In the genomic region with DNA sequence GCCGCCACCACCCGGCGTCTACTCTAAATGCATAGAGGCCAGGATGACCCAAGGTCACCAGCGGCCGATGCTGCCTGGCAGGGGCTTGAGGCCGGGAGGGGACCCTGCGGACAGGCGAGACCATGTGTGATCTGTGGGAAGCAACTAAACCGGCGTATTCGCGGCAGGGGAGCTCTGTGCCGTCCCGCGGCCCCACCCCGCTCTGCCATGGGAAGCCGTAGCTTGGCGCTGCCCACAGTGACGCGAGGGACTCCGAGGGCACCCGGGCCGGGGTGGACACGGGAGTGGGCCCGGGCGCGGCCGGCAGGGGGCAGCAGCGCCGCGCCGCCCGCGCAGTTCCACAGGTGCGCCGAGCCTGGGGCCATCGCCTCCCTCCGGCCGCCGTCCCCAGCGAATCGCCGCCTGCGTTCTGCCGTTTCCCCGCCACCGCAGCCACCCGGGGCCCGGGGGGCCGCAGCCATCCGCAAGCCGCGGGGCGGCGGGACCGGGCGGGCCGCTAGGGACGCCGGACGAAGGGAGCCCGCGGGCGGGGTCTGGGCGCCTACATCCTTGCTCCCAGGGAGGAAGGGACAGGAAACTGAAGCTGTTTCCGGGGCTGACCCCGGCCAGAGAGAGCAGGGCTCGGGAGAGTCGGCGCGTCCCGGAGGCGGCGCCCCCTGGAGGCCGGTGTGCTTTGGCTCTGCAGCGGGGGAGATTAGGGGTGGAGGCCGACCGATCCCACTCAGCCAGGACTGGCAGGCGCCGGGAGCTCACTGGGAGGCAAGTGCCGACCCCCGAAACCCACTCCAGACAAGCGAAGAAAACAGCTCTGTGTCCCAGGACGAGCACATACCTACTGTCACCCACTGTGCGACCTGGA, we compare ENCODE assay signal across 8 cellular contexts. TPM values are rescaled to one million over a fixed set of nuclear protein-coding genes. Genes with fewer than 3 reads are reported as not detected.
DNase-seq lines count a peak whose midpoint lies in the region; ATAC-seq and TF ChIP-seq lines count a peak whose summit lies in the region.

No MANE protein-coding gene starts in this region.

- H4K20me1 ChIP-seq in OCI-LY7 (ENCODE audit: insufficient read depth, low read length) (no peaks in the 10 kb centered on the region), fibroblast of lung (ENCODE audit: control insufficient read depth, extremely low read depth, insufficient read depth, low read length) (no peaks in the 10 kb centered on the region)

- H3K9me3 Mint-ChIP-seq in natural killer cell = no peaks in the 10 kb centered on the region
- H3K9me3 Mint-ChIP-seq in stimulated activated naive B cell treated with anti-CD40 and anti-IgM and Interleukin-4, amounts not matched to agents 10 μg/mL and 1 μg/mL and 100 μg/mL, for 72 hours = no peaks in the 10 kb centered on the region

- no peaks in the 10 kb centered on the region for H3K9me2 ChIP-seq in OCI-LY7 (ENCODE audit: insufficient read depth, low read length)

- H3K4me3 ChIP-seq in OCI-LY7 (ENCODE audit: low read depth, low read length, poor library complexity, severe bottlenecking) (peak overlapping the region; percentile 72), fibroblast of lung (replicated peaks in 1 of 4; ENCODE audit: control extremely low read depth in 1 of 4, insufficient read depth in 1 of 4, low read depth in 3 of 4, low read length in 4 of 4) (peak overlapping the region; percentile 57 to 72 (median 62))

- H3K27ac Mint-ChIP-seq in natural killer cell = peak overlapping the region; percentile 71 to 88
- H3K27ac Mint-ChIP-seq in stimulated activated naive B cell treated with anti-CD40 and anti-IgM and Interleukin-4, amounts not matched to agents 10 μg/mL and 1 μg/mL and 100 μg/mL, for 72 hours = peak overlapping the region; percentile 87

- no peaks in the 10 kb centered on the region for H3K27me3 ChIP-seq in fibroblast of lung (ENCODE audit: control insufficient read depth, insufficient read depth, low read length)

- H3K79me2 ChIP-seq in OCI-LY7 (ENCODE audit: insufficient read depth, low read depth, low read length) (no peaks in the 10 kb centered on the region), fibroblast of lung (ENCODE audit: control insufficient read depth, insufficient read depth, low read length) (no peaks in the 10 kb centered on the region)

- peak overlapping the region; percentile 68 for H3K9ac ChIP-seq in fibroblast of lung (ENCODE audit: insufficient read depth, low read length)

- H3K27ac ChIP-seq in OCI-LY7 (ENCODE audit: low read depth, low read length, poor library complexity, severe bottlenecking) = peak overlapping the region; percentile 46
- H3K27ac ChIP-seq in fibroblast of lung (ENCODE audit: insufficient read depth, low read length) = peak overlapping the region; percentile 81

- H3K36me3 ChIP-seq in OCI-LY7 (ENCODE audit: insufficient read depth, low read length) (no peaks in the 10 kb centered on the region), fibroblast of lung (ENCODE audit: control insufficient read depth, insufficient read depth, low read length) (no peaks in the 10 kb centered on the region)

- peaks cover 0 to 5% of the 10 kb centered on the region in 2 donors for H3K27me3 Mint-ChIP-seq in natural killer cell (ENCODE audit: low read depth in 2 of 2)
- no peaks in the 10 kb centered on the region for H3K27me3 Mint-ChIP-seq in stimulated activated naive B cell treated with anti-CD40 and anti-IgM and Interleukin-4, amounts not matched to agents 10 μg/mL and 1 μg/mL and 100 μg/mL, for 72 hours

- CTCF ChIA-PET in OCI-LY7 (lab: Charles Lee; ENCODE audit: unreplicated experiment) = interaction anchor here (0.8 to 3.0 kb wide), 7 partner anchors 12 to 330 kb away, joined by 3 to 26 read pairs (median 5); no protein-coding TSS in a partner anchor

- H3K36me3 Mint-ChIP-seq in natural killer cell = no peaks in the 10 kb centered on the region
- no peaks in the 10 kb centered on the region for H3K36me3 Mint-ChIP-seq in stimulated activated naive B cell treated with anti-CD40 and anti-IgM and Interleukin-4, amounts not matched to agents 10 μg/mL and 1 μg/mL and 100 μg/mL, for 72 hours

- peak; percentile 42 for DNase-seq in DMS79 (lab: John Stamatoyannopoulos, UW)
- DNase-seq in HuH-7 (ENCODE audit: low spot score) = peak; percentile 97
- DNase-seq in OCI-LY7 (ENCODE audit: low spot score) = peak; percentile 92
- DNase-seq in activated T-helper 1 cell treated with Interleukin-2 at 50 U/mL for 16 hours (ENCODE audit: low read depth) = peak; percentile 64
- DNase-seq in fibroblast of lung (ENCODE audit: low read depth in 2 of 2) = peak; percentile 86 to 87
- peak; percentile 68 for DNase-seq in natural killer cell
- DNase-seq in stimulated activated naive B cell treated with anti-CD40 and anti-IgM and Interleukin-4, amounts not matched to agents 10 μg/mL and 1 μg/mL and 100 μg/mL, for 72 hours = peak; percentile 85

- intact Hi-C loops in OCI-LY7 (cut with micrococcal nuclease; ENCODE audit: unreplicated experiment) = loop anchor here (1.0 to 5.0 kb wide), 7 partner anchors 17 to 330 kb away; a partner anchor contains a TSS
- intact Hi-C loops in natural killer cell (cut with micrococcal nuclease) = loop anchor here (2.0 kb wide), 1 partner anchor 97 kb away; no protein-coding TSS in a partner anchor

- peak overlapping the region; percentile 88 for H3K4me3 Mint-ChIP-seq in natural killer cell
- peak overlapping the region; percentile 88 to 90 for H3K4me3 Mint-ChIP-seq in stimulated activated naive B cell treated with anti-CD40 and anti-IgM and Interleukin-4, amounts not matched to agents 10 μg/mL and 1 μg/mL and 100 μg/mL, for 72 hours

- ATAC-seq in GM21528 (IDR thresholded peaks at IDR 0.05; ENCODE audit: low FRiP score, unreplicated experiment) (peak; percentile 84), natural killer cell (peak; percentile 92 to 96 (median 92))
- peak; percentile 95 for ATAC-seq in stimulated activated naive B cell treated with anti-CD40 and anti-IgM and Interleukin-4, amounts not matched to agents 10 μg/mL and 1 μg/mL and 100 μg/mL, for 72 hours (replicated peaks)

- peaks cover 11% of the 10 kb centered on the region for H3K4me1 ChIP-seq in OCI-LY7 (ENCODE audit: insufficient read depth, low read length, poor library complexity, severe bottlenecking)
- H3K4me1 ChIP-seq in fibroblast of lung (ENCODE audit: control insufficient read depth, extremely low read depth, insufficient read depth, low read length) = no peaks in the 10 kb centered on the region

- no TSS peak for BruUV-seq in OCI-LY7 (replicated peaks; lab: Mats Ljungman, UMichigan)

- H2AFZ ChIP-seq in OCI-LY7 (ENCODE audit: low read length) (peak overlapping the region; percentile 98), fibroblast of lung (ENCODE audit: low read length) (peak overlapping the region; percentile 98)

- peak; percentile 90 for TF ChIP-seq CTCF in OCI-LY7 (conservative IDR thresholded peaks at IDR 0.05; ENCODE audit: low read length)
- TF ChIP-seq CTCF in fibroblast of lung (conservative IDR thresholded peaks at IDR 0.05 in 1 of 2, IDR thresholded peaks at IDR 0.05 in 1 of 2; ENCODE audit: low read depth in 1 of 2, low read length in 2 of 2) = peak; percentile 65 to 82
- TF ChIP-seq CTCF in natural killer cell (IDR thresholded peaks at IDR 0.05) = peak; percentile 96

- POLR2A ChIA-PET in OCI-LY7 (lab: Charles Lee) = interaction anchor here (0.8 to 3.4 kb wide), 6 partner anchors 11 to 330 kb away, joined by 3 to 19 read pairs (median 3); a partner anchor contains a TSS

- peaks cover 5 to 6% of the 10 kb centered on the region in 2 donors for H3K4me1 Mint-ChIP-seq in natural killer cell
- H3K4me1 Mint-ChIP-seq in stimulated activated naive B cell treated with anti-CD40 and anti-IgM and Interleukin-4, amounts not matched to agents 10 μg/mL and 1 μg/mL and 100 μg/mL, for 72 hours = peaks cover 4 to 12% of the 10 kb centered on the region in 2 donors

- peak overlapping the region; percentile 68 for H3K4me2 ChIP-seq in OCI-LY7 (ENCODE audit: low read length)
- peak overlapping the region; percentile 75 for H3K4me2 ChIP-seq in fibroblast of lung (ENCODE audit: extremely low read depth, insufficient read depth, low read length)

- H3K9me3 ChIP-seq in OCI-LY7 (ENCODE audit: low read length) (no peaks in the 10 kb centered on the region), fibroblast of lung (ENCODE audit: control insufficient read depth, insufficient read depth, low read depth, low read length) (no peaks in the 10 kb centered on the region)

RNA-seq across cellular contexts. Expression of a gene that starts 12.5 kb away (rescaled TPM):
- 77.3 and 84.6 TPM in 2 replicates for total RNA-seq in OCI-LY7 (2014; rRNA removed; shearing (Covaris generic))
- total RNA-seq in OCI-LY7 (2022) (60.3 and 77.4 TPM in 2 replicates), fibroblast of lung (16.2 and 17.7 TPM in 2 replicates), natural killer cell (10 to 100 TPM; 12.0 to 16.5 (median 13.5) TPM)
- polyA plus RNA-seq in fibroblast of lung = 19.7 and 20.9 TPM in 2 replicates
- polyA plus RNA-seq in fibroblast of lung (2012) = 19.2 and 20.5 TPM in 2 replicates
- polyA minus RNA-seq in fibroblast of lung (ENCODE audit: low replicate concordance) = 16.9 and 19.3 TPM in 2 replicates

RNA-seq across cellular contexts. Expression of a gene that starts 47.7 kb away (rescaled TPM):
- total RNA-seq in OCI-LY7 (2014; rRNA removed; shearing (Covaris generic)) = 16.5 and 19.6 TPM in 2 replicates
- 42.8 and 49.5 TPM in 2 replicates for total RNA-seq in OCI-LY7 (2022)
- total RNA-seq in fibroblast of lung = 21.8 and 32.0 TPM in 2 replicates
- 8.6 and 16.3 TPM in 2 replicates for polyA plus RNA-seq in fibroblast of lung
- polyA plus RNA-seq in fibroblast of lung (2012) = 8.3 and 13.3 TPM in 2 replicates
- 11.9 and 12.1 TPM in 2 replicates for polyA minus RNA-seq in fibroblast of lung (ENCODE audit: low replicate concordance)
- 100 to 1,000 TPM; 117 to 148 (median 130) TPM for total RNA-seq in natural killer cell

RNA-seq across cellular contexts. Expression of a gene that starts 50.4 kb away (rescaled TPM):
- 0.32 and 0.33 TPM in 2 replicates for total RNA-seq in OCI-LY7 (2014; rRNA removed; shearing (Covaris generic))
- 0.09 and 0.15 TPM in 2 replicates for total RNA-seq in OCI-LY7 (2022)
- under 0.01 TPM in 1 of 2 replicates, not detected in the other for total RNA-seq in fibroblast of lung
- 0.05 and 0.10 TPM in 2 replicates for polyA plus RNA-seq in fibroblast of lung
- 0.10 and 0.20 TPM in 2 replicates for polyA plus RNA-seq in fibroblast of lung (2012)
- polyA minus RNA-seq in fibroblast of lung (ENCODE audit: low replicate concordance) = 0.48 TPM in 1 of 2 replicates, not detected in the other
- under 1 TPM in 2 of 3 donors, not detected in 1; 0.18 to 0.35 TPM for total RNA-seq in natural killer cell

Comparison
In these comparisons a context has a peak if more than half of its experiments do, and no peak if none do; other contexts are left out.
1. Peak in every context shown above with its lines: DNase-seq, ATAC-seq, H3K4me3 ChIP-seq and H3K27ac ChIP-seq.
2. DNase-seq: peak in every context shown above with its lines; median percentile 97 in HuH-7; 92 in OCI-LY7; 86 in fibroblast of lung; 85 in stimulated activated naive B cell treated with anti-CD40 and anti-IgM and Interleukin-4, amounts not matched to agents 10 μg/mL and 1 μg/mL and 100 μg/mL, for 72 hours; 68 in natural killer cell; 64 in activated T-helper 1 cell treated with Interleukin-2 at 50 U/mL for 16 hours; 42 in DMS79.